Comparison of ENCODE assay signal across 20 cellular contexts in genomic region chr6:34618430-34619182, GRCh38.
DNase-seq lines count a peak whose midpoint lies in the region; ATAC-seq and TF ChIP-seq lines count a peak whose summit lies in the region.
"Had no signal": no experiment of that assay in that cellular context is flagged by ENCODE, and none has a peak within 500 bp of the region (broad histone marks: within the 10 kb centered on the region; RNA-seq: fewer than 3 reads in every experiment).

No MANE protein-coding gene starts in this region.

- no peaks in the 10 kb centered on the region for H3K27me3 ChIP-seq in right atrium auricular region
- H3K27me3 ChIP-seq: BLaER1 treated with 17β-estradiol and CSF1 and Interleukin-3, amounts not matched to agents 10 nM and 100 nM had no signal

- no peaks in the 10 kb centered on the region for H3K4me1 ChIP-seq in right atrium auricular region
- H3K4me1 ChIP-seq: A549 had no signal

- no peak overlapping the region for H3K4me3 ChIP-seq in right atrium auricular region
- H3K4me3 ChIP-seq: A549; BLaER1 treated with 17β-estradiol and CSF1 and Interleukin-3, amounts not matched to agents 10 nM and 100 nM had no signal

- H3K27ac ChIP-seq in right atrium auricular region, result no peak overlapping the region
- H3K27ac ChIP-seq: A549; BLaER1 treated with 17β-estradiol and CSF1 and Interleukin-3, amounts not matched to agents 10 nM and 100 nM had no signal

- ATAC-seq in Right ventricle myocardium superior (ENCODE audit: poor library complexity), result peak; percentile 34
- peak; percentile 18 for ATAC-seq in left lobe of liver
- no peak for ATAC-seq in HG03442 (IDR thresholded peaks at IDR 0.05; ENCODE audit: unreplicated experiment)
- ATAC-seq: A549, PC-3 had no signal

- intact Hi-C loops in Right ventricle myocardium superior (cut with DNase I), result no loop called here

- no peak for TF ChIP-seq CTCF in right atrium auricular region (IDR thresholded peaks at IDR 0.05)

- DNase-seq in Right ventricle myocardium superior (no peak), right atrium auricular region (ENCODE audit: low spot score) (no peak), SK-N-DZ (ENCODE audit: low spot score) (peak; percentile 6), left lobe of liver (ENCODE audit: low spot score) (no peak), SW480 (ENCODE audit: low spot score) (no peak), putamen (ENCODE audit: low spot score) (no peak)
- DNase-seq: COR-L47, DMS 273 treated with DMSO at 0.1 percent for 48 hours, HCEC 1CT, MM.1S, NCI-H1092, NCI-H1436 treated with DMSO at 0.1 percent for 48 hours, NCI-H2029, NCI-H345, NCI-H524 treated with DMSO at 0.1 percent for 48 hours, PC-3, RPMI8226 had no signal

- H3K9me3 ChIP-seq in right atrium auricular region, result no peaks in the 10 kb centered on the region
- H3K9me3 ChIP-seq: A549; BLaER1 treated with 17β-estradiol and CSF1 and Interleukin-3, amounts not matched to agents 10 nM and 100 nM had no signal

- no peaks in the 10 kb centered on the region for H3K36me3 ChIP-seq in right atrium auricular region
